8 cellular contexts compared by ENCODE assay signal in the genomic region with DNA sequence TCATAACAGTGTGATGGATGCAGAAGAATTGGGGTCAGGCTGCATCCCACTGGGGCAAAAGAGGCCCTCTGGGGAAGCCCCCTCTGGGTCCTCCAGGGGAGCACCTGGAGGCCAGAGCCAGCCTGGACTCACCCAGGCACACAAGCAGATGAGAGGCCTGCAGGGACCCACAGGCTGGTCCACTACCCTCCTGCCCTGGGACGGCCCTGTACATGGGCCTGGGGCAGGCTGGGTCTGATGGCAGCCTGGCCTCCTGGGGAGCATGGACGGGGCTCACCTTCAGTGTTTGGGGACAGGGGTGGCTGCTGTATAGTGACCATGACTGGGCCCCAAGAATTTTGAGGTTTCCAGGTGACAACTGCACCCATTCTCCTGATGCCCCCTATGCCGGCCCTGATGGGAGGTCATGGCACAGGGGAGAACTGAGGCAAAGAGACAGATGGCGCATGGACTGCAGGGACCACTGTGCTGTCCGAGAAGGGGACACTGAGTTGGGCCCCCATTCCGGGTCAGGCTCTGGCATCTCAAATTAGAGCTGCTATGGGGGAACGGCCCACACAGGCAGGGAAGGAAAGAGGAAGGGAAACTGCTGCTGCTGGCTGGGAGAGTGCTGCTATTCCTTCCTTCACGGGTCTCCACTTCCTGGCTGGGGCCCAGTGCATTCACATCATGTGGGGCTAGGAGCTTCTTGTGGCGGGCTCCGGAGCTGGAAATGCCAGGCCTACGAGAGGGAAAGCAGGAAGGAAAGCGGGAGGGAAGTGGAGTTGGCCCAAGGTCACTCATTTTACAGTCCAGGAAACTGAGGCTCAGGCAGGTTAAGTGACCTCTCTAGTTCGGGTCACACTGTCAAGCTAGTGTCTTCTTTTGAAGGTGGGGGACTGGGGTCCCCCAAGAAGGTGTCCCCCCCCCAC. TPM values are rescaled to one million over a fixed set of nuclear protein-coding genes. Genes with fewer than 3 reads are reported as not detected.
A peak's percentile ranks its signal among the peaks of the same experiment; 100 is the strongest.
DNase-seq lines count a peak whose midpoint lies in the region; ATAC-seq lines count a peak whose summit lies in the region.

No MANE protein-coding gene starts in this region.

- no peak for ATAC-seq in CD4-positive, CD25-positive, alpha-beta regulatory T cell (ENCODE audit: low read depth in 2 of 2)
- ATAC-seq in HG03439 (IDR thresholded peaks at IDR 0.05; ENCODE audit: unreplicated experiment), result peak; percentile 1
- no peak for ATAC-seq in activated T-cell treated with anti-CD3 and anti-CD28 coated beads, Interleukin-2, amount 50 U/mL, for 4 hours
- no peak for ATAC-seq in left cardiac atrium
- ATAC-seq in HG02870 (IDR thresholded peaks at IDR 0.05; ENCODE audit: unreplicated experiment), result no peak

- peak in 2 of 3 donors; percentile 21 to 40 for DNase-seq in CD4-positive, CD25-positive, alpha-beta regulatory T cell
- no peak for DNase-seq in activated T-cell treated with anti-CD3 and anti-CD28 coated beads, Interleukin-2, amount 50 U/mL, for 4 hours
- DNase-seq in left cardiac atrium, result peak; percentile 67
- peak in 7 of 10 donors; percentile 30 to 91 (median 51) for DNase-seq in posterior cingulate gyrus
- DNase-seq in NCI-H2171 (lab: John Stamatoyannopoulos, UW), result no peak
- DNase-seq in NCI-H2081 treated with DMSO at 0.1 percent for 48 hours (lab: John Stamatoyannopoulos, UW), result no peak

- H3K4me1 Mint-ChIP-seq in CD4-positive, CD25-positive, alpha-beta regulatory T cell, result peaks cover 5 to 81% (median 58%) of the 10 kb centered on the region in 4 donors
- peaks cover 77% of the 10 kb centered on the region for H3K4me1 Mint-ChIP-seq in activated T-cell treated with anti-CD3 and anti-CD28 coated beads, Interleukin-2, amount 50 U/mL, for 4 hours (ENCODE audit: low read depth)

- H3K27me3 Mint-ChIP-seq in CD4-positive, CD25-positive, alpha-beta regulatory T cell, result no peaks in the 10 kb centered on the region
- no peaks in the 10 kb centered on the region for H3K27me3 Mint-ChIP-seq in activated T-cell treated with anti-CD3 and anti-CD28 coated beads, Interleukin-2, amount 50 U/mL, for 4 hours (ENCODE audit: low read depth)

- H3K4me1 ChIP-seq in CD4-positive, CD25-positive, alpha-beta regulatory T cell (ENCODE audit: control insufficient read depth, insufficient read depth, low read length, poor library complexity, severe bottlenecking), result peaks cover 61% of the 10 kb centered on the region

- H3K27ac Mint-ChIP-seq in CD4-positive, CD25-positive, alpha-beta regulatory T cell, result peak overlapping the region; percentile 93 to 94 (median 94)

- intact Hi-C loops in left cardiac atrium (cut with DNase I), result no loop called here
- intact Hi-C loops in posterior cingulate gyrus (cut with DNase I), result loop anchor here (5.0 to 10.0 kb wide), 3 partner anchors 38 to 480 kb away; partner anchors contain the start of genes NINJ1, PHF2 and ZNF484

- H3K4me3 Mint-ChIP-seq in CD4-positive, CD25-positive, alpha-beta regulatory T cell, result peak overlapping the region; percentile 88 to 97 (median 93)
- H3K4me3 Mint-ChIP-seq in activated T-cell treated with anti-CD3 and anti-CD28 coated beads, Interleukin-2, amount 50 U/mL, for 4 hours, result peak overlapping the region; percentile 80

- peak overlapping the region; percentile 57 for H3K4me3 ChIP-seq in CD4-positive, CD25-positive, alpha-beta regulatory T cell (ENCODE audit: low read depth, low read length)

- no peaks in the 10 kb centered on the region for H3K9me3 ChIP-seq in CD4-positive, CD25-positive, alpha-beta regulatory T cell (ENCODE audit: control insufficient read depth in 2 of 2, low read length in 2 of 2)

- peaks cover 4% of the 10 kb centered on the region for H3K36me3 Mint-ChIP-seq in CD4-positive, CD25-positive, alpha-beta regulatory T cell
- H3K36me3 Mint-ChIP-seq in activated T-cell treated with anti-CD3 and anti-CD28 coated beads, Interleukin-2, amount 50 U/mL, for 4 hours (ENCODE audit: insufficient read depth), result peaks cover 5% of the 10 kb centered on the region

- peak overlapping the region; percentile 97 for H3K27ac ChIP-seq in CD4-positive, CD25-positive, alpha-beta regulatory T cell (ENCODE audit: insufficient read depth, low read length, poor library complexity, severe bottlenecking)

- H3K36me3 ChIP-seq in CD4-positive, CD25-positive, alpha-beta regulatory T cell (ENCODE audit: control insufficient read depth, insufficient read depth, low read length), result no peaks in the 10 kb centered on the region

- H3K9me3 Mint-ChIP-seq in CD4-positive, CD25-positive, alpha-beta regulatory T cell, result peaks cover 0 to 4% (median 0%) of the 10 kb centered on the region in 7 donors
- peaks cover 9% of the 10 kb centered on the region for H3K9me3 Mint-ChIP-seq in activated T-cell treated with anti-CD3 and anti-CD28 coated beads, Interleukin-2, amount 50 U/mL, for 4 hours

- H3K27me3 ChIP-seq in CD4-positive, CD25-positive, alpha-beta regulatory T cell (ENCODE audit: control insufficient read depth, insufficient read depth, low read length), result no peaks in the 10 kb centered on the region

RNA-seq across cellular contexts. Expression of gene CARD19, which starts 1.5 kb away (rescaled TPM):
- total RNA-seq in CD4-positive, CD25-positive, alpha-beta regulatory T cell, result 60.0 TPM
- 10 to 100 TPM; 64.8 to 89.1 (median 75.3) TPM for polyA plus RNA-seq in CD4-positive, CD25-positive, alpha-beta regulatory T cell
- total RNA-seq in activated T-cell treated with anti-CD3 and anti-CD28 coated beads, Interleukin-2, amount 50 U/mL, for 4 hours, result 10 to 100 TPM; 25.5 to 33.8 (median 28.4) TPM
- total RNA-seq in left cardiac atrium, result 10 to 100 TPM; 20.2 to 26.3 TPM

RNA-seq across cellular contexts. Expression of gene SUSD3, which starts 36.0 kb away (rescaled TPM):
- 68.7 TPM for total RNA-seq in CD4-positive, CD25-positive, alpha-beta regulatory T cell
- 100 to 1,000 TPM; 187 to 229 (median 210) TPM for polyA plus RNA-seq in CD4-positive, CD25-positive, alpha-beta regulatory T cell
- 1 to 10 TPM; 7.7 to 9.5 (median 9.4) TPM for total RNA-seq in activated T-cell treated with anti-CD3 and anti-CD28 coated beads, Interleukin-2, amount 50 U/mL, for 4 hours
- 1 to 10 TPM; 1.6 to 2.4 TPM for total RNA-seq in left cardiac atrium

RNA-seq across cellular contexts. Expression of gene NINJ1, which starts 39.5 kb away (rescaled TPM):
- 144 TPM for total RNA-seq in CD4-positive, CD25-positive, alpha-beta regulatory T cell
- polyA plus RNA-seq in CD4-positive, CD25-positive, alpha-beta regulatory T cell, result 100 to 1,000 TPM in 1 of 4 donors, 10 to 100 TPM in 3; 68.5 to 104 (median 73.2) TPM
- total RNA-seq in activated T-cell treated with anti-CD3 and anti-CD28 coated beads, Interleukin-2, amount 50 U/mL, for 4 hours, result 10 to 100 TPM; 48.6 to 69.8 (median 50.1) TPM
- 10 to 100 TPM; 38.4 to 45.9 TPM for total RNA-seq in left cardiac atrium

Comparison
In these comparisons a context has a peak if more than half of its experiments do, and no peak if none do; other contexts are left out.
1. DNase-seq: peak in CD4-positive, CD25-positive, alpha-beta regulatory T cell (2 of 3), left cardiac atrium (single experiment) and posterior cingulate gyrus (7 of 10); none in activated T-cell treated with anti-CD3 and anti-CD28 coated beads, Interleukin-2, amount 50 U/mL, for 4 hours (single experiment), NCI-H2171 (single experiment) and NCI-H2081 treated with DMSO at 0.1 percent for 48 hours (single experiment).